In the genomic region with DNA sequence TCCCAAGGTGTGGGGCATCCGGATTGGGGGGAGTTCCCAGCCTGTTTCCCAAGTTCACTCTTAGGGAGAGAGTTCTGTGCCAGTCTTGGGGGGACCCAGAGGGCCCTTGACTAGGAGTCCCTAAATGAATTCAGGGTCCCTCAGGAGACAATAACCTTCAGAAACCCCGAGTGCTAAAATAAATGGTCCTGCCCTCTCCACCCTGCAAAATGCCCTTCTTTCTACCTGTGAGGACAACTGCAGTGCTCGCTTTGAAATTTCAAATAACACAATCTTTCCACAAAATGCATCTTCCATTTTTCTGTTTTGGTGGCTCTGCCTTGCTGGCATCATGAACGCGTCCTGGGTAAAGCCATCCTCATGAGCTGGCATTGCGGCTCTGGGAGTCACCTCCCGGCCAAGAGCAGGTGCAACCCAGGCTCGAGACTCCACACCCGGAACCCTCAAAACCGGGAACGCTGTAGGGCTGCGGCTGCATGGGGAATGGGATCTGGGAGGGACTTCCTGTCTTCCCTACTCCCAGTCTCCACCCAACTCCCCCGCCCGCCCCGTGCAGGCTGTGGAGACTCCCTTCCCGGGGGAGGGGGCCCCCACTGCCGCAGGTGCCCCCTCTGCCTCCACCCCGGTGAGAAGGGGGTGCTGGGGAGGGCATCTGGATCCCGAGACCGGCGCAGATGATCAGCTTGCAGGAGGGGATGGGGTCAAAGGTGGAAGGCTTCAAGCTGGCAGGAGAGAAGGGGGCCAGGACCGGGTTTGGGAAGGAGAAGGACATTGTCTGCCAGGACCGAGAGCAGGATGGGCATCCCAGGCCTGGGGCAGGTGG, we compare ENCODE assay signal across 2 cellular contexts.
A peak's percentile ranks its signal among the peaks of the same experiment; 100 is the strongest.
TF ChIP-seq lines count a peak whose summit lies in the region.

ZNF205 (plus strand) TSS at position 529 of the 823 bp plus-strand sequence. CDS start 845 bp downstream, outside the sequence.

TF ChIP-seq in A549, 52 proteins besides CTCF, POLR2A, EP300 and RAD21 (continued from another document):
- TF ChIP-seq HEYL (CRISPR knock-in tag; IDR thresholded peaks at IDR 0.05) (no peak), FOSL2 (IDR thresholded peaks at IDR 0.05) (no peak), FOSL2 (CRISPR knock-in tag; IDR thresholded peaks at IDR 0.05) (no peak), MYC (IDR thresholded peaks at IDR 0.05; ENCODE audit: borderline replicate concordance, low read length) (0 out of 2 replicates have a peak, but pooled peaks have one; percentile 65), JUN (IDR thresholded peaks at IDR 0.05) (peak in 1 of 2 experiments; percentile 72; a peak in 3 of 5 replicates), SMC3 (IDR thresholded peaks at IDR 0.05) (peak; percentile 8; the same call in 1 of the 3 replicates), ZSCAN20 (CRISPR knock-in tag; IDR thresholded peaks at IDR 0.05) (no peak), KDM5A (IDR thresholded peaks at IDR 0.05) (peak; percentile 55; the same call in 1 of the 2 replicates), HOXA7 (CRISPR knock-in tag; IDR thresholded peaks at IDR 0.05) (no peak), ZC3H11A (IDR thresholded peaks at IDR 0.05) (0 out of 2 replicates have a peak, but pooled peaks have one; percentile 7), SREBF2 (IDR thresholded peaks at IDR 0.05) (no peak), FOSB (CRISPR knock-in tag; IDR thresholded peaks at IDR 0.05) (no peak), JUNB (IDR thresholded peaks at IDR 0.05) (no peak)

TF ChIP-seq in HEK293, 187 proteins besides CTCF, POLR2A, EP300 and RAD21 (continued from another document and continues in another):
- TF ChIP-seq, protein P1, sequence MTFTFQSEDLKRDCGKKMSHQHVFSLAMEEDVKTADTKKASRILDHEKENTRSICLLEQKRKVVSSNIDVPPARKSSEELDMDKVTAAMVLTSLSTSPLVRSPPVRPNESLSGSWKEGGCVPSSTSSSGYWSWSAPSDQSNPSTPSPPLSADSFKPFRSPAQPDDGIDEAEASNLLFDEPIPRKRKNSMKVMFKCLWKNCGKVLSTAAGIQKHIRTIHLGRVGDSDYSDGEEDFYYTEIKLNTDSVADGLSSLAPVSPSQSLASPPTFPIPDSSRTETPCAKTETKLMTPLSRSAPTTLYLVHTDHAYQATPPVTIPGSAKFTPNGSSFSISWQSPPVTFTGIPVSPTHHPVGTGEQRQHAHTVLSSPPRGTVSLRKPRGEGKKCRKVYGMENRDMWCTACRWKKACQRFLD (tag by site-specific recombination; IDR thresholded peaks at IDR 0.05) = no peak
- TF ChIP-seq, protein P2, sequence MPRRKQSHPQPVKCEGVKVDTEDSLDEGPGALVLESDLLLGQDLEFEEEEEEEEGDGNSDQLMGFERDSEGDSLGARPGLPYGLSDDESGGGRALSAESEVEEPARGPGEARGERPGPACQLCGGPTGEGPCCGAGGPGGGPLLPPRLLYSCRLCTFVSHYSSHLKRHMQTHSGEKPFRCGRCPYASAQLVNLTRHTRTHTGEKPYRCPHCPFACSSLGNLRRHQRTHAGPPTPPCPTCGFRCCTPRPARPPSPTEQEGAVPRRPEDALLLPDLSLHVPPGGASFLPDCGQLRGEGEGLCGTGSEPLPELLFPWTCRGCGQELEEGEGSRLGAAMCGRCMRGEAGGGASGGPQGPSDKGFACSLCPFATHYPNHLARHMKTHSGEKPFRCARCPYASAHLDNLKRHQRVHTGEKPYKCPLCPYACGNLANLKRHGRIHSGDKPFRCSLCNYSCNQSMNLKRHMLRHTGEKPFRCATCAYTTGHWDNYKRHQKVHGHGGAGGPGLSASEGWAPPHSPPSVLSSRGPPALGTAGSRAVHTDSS (tag by site-specific recombination; IDR thresholded peaks at IDR 0.05) = peak; percentile 31; the same call in 1 of the 2 replicates
- TF ChIP-seq YY2 (tag by site-specific recombination; IDR thresholded peaks at IDR 0.05) = peak; percentile 77
- no peak for TF ChIP-seq ZNF707 (tag by site-specific recombination; IDR thresholded peaks at IDR 0.05)
- peak; percentile 88; the same call in 1 of the 2 replicates for TF ChIP-seq GLI4 (tag by site-specific recombination; IDR thresholded peaks at IDR 0.05)
- peak; percentile 68 for TF ChIP-seq ZNF629 (tag by site-specific recombination; IDR thresholded peaks at IDR 0.05)
- TF ChIP-seq ZBTB44 (tag by site-specific recombination; IDR thresholded peaks at IDR 0.05) = peak; percentile 53; the same call in 1 of the 2 replicates
- TF ChIP-seq ZSCAN30 (tag by site-specific recombination; IDR thresholded peaks at IDR 0.05) = peak; percentile 89; the same call in 1 of the 2 replicates
- peak; percentile 83; the same call in 1 of the 2 replicates for TF ChIP-seq KLF7 (tag by site-specific recombination; IDR thresholded peaks at IDR 0.05; ENCODE audit: borderline replicate concordance)
- TF ChIP-seq INSM2 (tag by site-specific recombination; IDR thresholded peaks at IDR 0.05) = peak; percentile 74; the same call in 1 of the 2 replicates
- no peak for TF ChIP-seq ZNF670 (tag by site-specific recombination; IDR thresholded peaks at IDR 0.05; ENCODE audit: low read depth)
- TF ChIP-seq ZNF394 (tag by site-specific recombination; IDR thresholded peaks at IDR 0.05; ENCODE audit: borderline replicate concordance) = peak; percentile 69; the same call in 1 of the 2 replicates
- TF ChIP-seq KLF16 (tag by site-specific recombination; IDR thresholded peaks at IDR 0.05) = peak; percentile 96
- TF ChIP-seq ZBTB8A (tag by site-specific recombination; IDR thresholded peaks at IDR 0.05) = peak; percentile 46; the same call in 1 of the 2 replicates
- peak; percentile 85 for TF ChIP-seq ZBTB17 (tag by site-specific recombination; IDR thresholded peaks at IDR 0.05)
- no peak for TF ChIP-seq ZNF214 (tag by site-specific recombination; IDR thresholded peaks at IDR 0.05; ENCODE audit: borderline replicate concordance)
- peak; percentile 62; the same call in 1 of the 2 replicates for TF ChIP-seq ZNF391 (tag by site-specific recombination; IDR thresholded peaks at IDR 0.05; ENCODE audit: borderline replicate concordance, low read depth)
- no peak for TF ChIP-seq ZNF585B (tag by site-specific recombination; IDR thresholded peaks at IDR 0.05)
- TF ChIP-seq ZNF600 (tag by site-specific recombination; IDR thresholded peaks at IDR 0.05) = peak; percentile 93
- no peak for TF ChIP-seq ZNF624 (tag by site-specific recombination; IDR thresholded peaks at IDR 0.05)
- TF ChIP-seq, protein P3, sequence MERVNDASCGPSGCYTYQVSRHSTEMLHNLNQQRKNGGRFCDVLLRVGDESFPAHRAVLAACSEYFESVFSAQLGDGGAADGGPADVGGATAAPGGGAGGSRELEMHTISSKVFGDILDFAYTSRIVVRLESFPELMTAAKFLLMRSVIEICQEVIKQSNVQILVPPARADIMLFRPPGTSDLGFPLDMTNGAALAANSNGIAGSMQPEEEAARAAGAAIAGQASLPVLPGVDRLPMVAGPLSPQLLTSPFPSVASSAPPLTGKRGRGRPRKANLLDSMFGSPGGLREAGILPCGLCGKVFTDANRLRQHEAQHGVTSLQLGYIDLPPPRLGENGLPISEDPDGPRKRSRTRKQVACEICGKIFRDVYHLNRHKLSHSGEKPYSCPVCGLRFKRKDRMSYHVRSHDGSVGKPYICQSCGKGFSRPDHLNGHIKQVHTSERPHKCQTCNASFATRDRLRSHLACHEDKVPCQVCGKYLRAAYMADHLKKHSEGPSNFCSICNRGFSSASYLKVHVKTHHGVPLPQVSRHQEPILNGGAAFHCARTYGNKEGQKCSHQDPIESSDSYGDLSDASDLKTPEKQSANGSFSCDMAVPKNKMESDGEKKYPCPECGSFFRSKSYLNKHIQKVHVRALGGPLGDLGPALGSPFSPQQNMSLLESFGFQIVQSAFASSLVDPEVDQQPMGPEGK (tag by site-specific recombination; IDR thresholded peaks at IDR 0.05) = peak; percentile 98
- peak; percentile 89 for TF ChIP-seq ZNF639 (tag by site-specific recombination; IDR thresholded peaks at IDR 0.05)
- 0 out of 2 replicates have a peak, but pooled peaks have one; percentile 16 for TF ChIP-seq EGR2 (tag by site-specific recombination; IDR thresholded peaks at IDR 0.05; ENCODE audit: low read depth)
- TF ChIP-seq ZEB2 (tag by site-specific recombination; IDR thresholded peaks at IDR 0.05) = peak; percentile 83
- no peak for TF ChIP-seq ZNF837 (tag by site-specific recombination; IDR thresholded peaks at IDR 0.05)
- peak; percentile 83 for TF ChIP-seq SP7 (tag by site-specific recombination; IDR thresholded peaks at IDR 0.05)
- TF ChIP-seq ZNF2 (tag by site-specific recombination; IDR thresholded peaks at IDR 0.05) = peak; percentile 76; the same call in 1 of the 2 replicates
- TF ChIP-seq KLF10 (tag by site-specific recombination; IDR thresholded peaks at IDR 0.05) = peak; percentile 69
- TF ChIP-seq ZNF571 (tag by site-specific recombination; IDR thresholded peaks at IDR 0.05) = no peak
- TF ChIP-seq ZBTB21 (tag by site-specific recombination; IDR thresholded peaks at IDR 0.05) = peak; percentile 17; the same call in 1 of the 2 replicates
- TF ChIP-seq ZNF658 (tag by site-specific recombination; IDR thresholded peaks at IDR 0.05) = no peak
- no peak for TF ChIP-seq ZNF514 (tag by site-specific recombination; IDR thresholded peaks at IDR 0.05)
- peak; percentile 86 for TF ChIP-seq ZFP37 (tag by site-specific recombination; IDR thresholded peaks at IDR 0.05)
- TF ChIP-seq ZNF157 (tag by site-specific recombination; IDR thresholded peaks at IDR 0.05) = no peak
- 0 out of 2 replicates have a peak, but pooled peaks have one; percentile 36 for TF ChIP-seq ZFP69B (tag by site-specific recombination; IDR thresholded peaks at IDR 0.05)
- TF ChIP-seq, protein P4, sequence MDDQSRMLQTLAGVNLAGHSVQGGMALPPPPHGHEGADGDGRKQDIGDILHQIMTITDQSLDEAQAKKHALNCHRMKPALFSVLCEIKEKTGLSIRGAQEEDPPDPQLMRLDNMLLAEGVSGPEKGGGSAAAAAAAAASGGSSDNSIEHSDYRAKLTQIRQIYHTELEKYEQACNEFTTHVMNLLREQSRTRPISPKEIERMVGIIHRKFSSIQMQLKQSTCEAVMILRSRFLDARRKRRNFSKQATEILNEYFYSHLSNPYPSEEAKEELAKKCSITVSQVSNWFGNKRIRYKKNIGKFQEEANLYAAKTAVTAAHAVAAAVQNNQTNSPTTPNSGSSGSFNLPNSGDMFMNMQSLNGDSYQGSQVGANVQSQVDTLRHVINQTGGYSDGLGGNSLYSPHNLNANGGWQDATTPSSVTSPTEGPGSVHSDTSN (CRISPR knock-in tag; IDR thresholded peaks at IDR 0.05) = no peak
- no peak for TF ChIP-seq ZNF169 (tag by site-specific recombination; IDR thresholded peaks at IDR 0.05)
- peak; percentile 59 for TF ChIP-seq ZBTB26 (tag by site-specific recombination; optimal IDR thresholded peaks at IDR 0.05)
- peak; percentile 72 for TF ChIP-seq ZNF692 (tag by site-specific recombination; IDR thresholded peaks at IDR 0.05)
- TF ChIP-seq ZIC2 (tag by site-specific recombination; IDR thresholded peaks at IDR 0.05) = peak; percentile 51
